3 cellular contexts compared by ENCODE assay signal in genomic region chr1:230552880-230553279, GRCh38.
"Had no signal": no experiment of that assay in that cellular context is flagged by ENCODE, and none has a peak within 500 bp of the region (broad histone marks: within the 10 kb centered on the region; RNA-seq: fewer than 3 reads in every experiment).

No MANE protein-coding gene starts in this region.

- H3K4me3 ChIP-seq: GM12878 had no signal

- DNase-seq: GDM1, GF-D8 had no signal

- ATAC-seq: GM12878 had no signal
